Comparison of ENCODE assay signal across 28 cellular contexts in genomic region chr1:72938408-72938807, GRCh38.
"Had no signal": no experiment of that assay in that cellular context is flagged by ENCODE, and none has a peak within 500 bp of the region (broad histone marks: within the 10 kb centered on the region; RNA-seq: fewer than 3 reads in every experiment).

No MANE protein-coding gene starts in this region.

- H3K9me3 ChIP-seq: esophagus squamous epithelium had no signal

- ATAC-seq: activated CD4-positive, CD25-positive, alpha-beta regulatory T cell treated with anti-CD3 and anti-CD28 coated beads, Interleukin-2, amount 50 U/mL, for 24 hours; activated CD8-positive, alpha-beta memory T cell treated with anti-CD3 and anti-CD28 coated beads, Interleukin-2, amount 10 ng/mL, durations not matched to agents 7 days and 5 days; activated CD8-positive, alpha-beta T cell treated with anti-CD3 and anti-CD28 coated beads, Interleukin-2, amount 10 ng/mL, durations not matched to agents 7 days and 5 days; activated naive CD4-positive, alpha-beta T cell treated with anti-CD3 and anti-CD28 coated beads, Interleukin-2, amount 50 U/mL, for 72 hours; T-helper 17 cell had no signal

- H3K27me3 ChIP-seq: brain microvascular endothelial cell, esophagus squamous epithelium had no signal

- H3K36me3 ChIP-seq: brain microvascular endothelial cell, esophagus squamous epithelium, WERI-Rb-1 had no signal

- H3K4me3 ChIP-seq: coronary artery, esophagus squamous epithelium had no signal

- H3K4me1 ChIP-seq: esophagus squamous epithelium had no signal

- DNase-seq: activated B cell treated with CpG ODN at 0.5 μM for 24 hours; activated CD4-positive, alpha-beta memory T cell treated with anti-CD3 and anti-CD28 coated beads for 36 hours; activated CD4-positive, alpha-beta T cell treated with anti-CD3 and anti-CD28 coated beads, Interleukin-2, amount 10 ng/mL, durations not matched to agents 24 days and 14 days; activated CD8-positive, alpha-beta memory T cell treated with anti-CD3 and anti-CD28 coated beads, Interleukin-2, amount 10 ng/mL, durations not matched to agents 7 days and 5 days; activated CD8-positive, alpha-beta memory T cell treated with anti-CD3 and anti-CD28 coated beads, Interleukin-2, amount 50 U/mL, for 4 hours; activated CD8-positive, alpha-beta T cell treated with anti-CD3 and anti-CD28 coated beads, Interleukin-2, amount 10 ng/mL, durations not matched to agents 7 days and 5 days; activated gamma-delta T cell; activated naive CD4-positive, alpha-beta T cell; activated naive CD4-positive, alpha-beta T cell treated with anti-CD3 and anti-CD28 coated beads, Interleukin-2, amount 10 ng/mL, durations not matched to agents 7 days and 5 days; activated naive CD8-positive, alpha-beta T cell treated with anti-CD3 and anti-CD28 coated beads, Interleukin-2, amount 10 ng/mL, durations not matched to agents 7 days and 5 days; activated T-cell treated with anti-CD3 and anti-CD28 coated beads, Interleukin-2, amount 50 U/mL, for 1 hour; activated T-cell treated with anti-CD3 and anti-CD28 coated beads, Interleukin-2, amount 50 U/mL, for 48 hours; amniotic stem cell; anterior cingulate cortex; brain microvascular endothelial cell; dermis blood vessel endothelial cell; effector CD8-positive, alpha-beta T cell; esophagus squamous epithelium; foreskin melanocyte; head of caudate nucleus; hippocampal formation; T-helper 17 cell; T1000; WERI-Rb-1 had no signal

- H3K27ac ChIP-seq: brain microvascular endothelial cell, coronary artery, epithelial cell of prostate, esophagus squamous epithelium, WERI-Rb-1 had no signal
